Comparison of ENCODE assay signal across 1 cellular context in genomic region chr20:5949943-5950270, GRCh38.
TF ChIP-seq lines count a peak whose summit lies in the region.

No MANE protein-coding gene starts in this region.

TF ChIP-seq in K562, 482 proteins besides CTCF, POLR2A, EP300 and RAD21:
- peak; percentile 7; the same call in 1 of the 2 replicates for TF ChIP-seq XRCC5 (IDR thresholded peaks at IDR 0.05; ENCODE audit: low read depth, low read length)
- TF ChIP-seq ZC3H11A (IDR thresholded peaks at IDR 0.05; ENCODE audit: low read depth, low read length): no peak
TF ChIP-seq in K562: peak in this region for 1.
